In the genomic region with DNA sequence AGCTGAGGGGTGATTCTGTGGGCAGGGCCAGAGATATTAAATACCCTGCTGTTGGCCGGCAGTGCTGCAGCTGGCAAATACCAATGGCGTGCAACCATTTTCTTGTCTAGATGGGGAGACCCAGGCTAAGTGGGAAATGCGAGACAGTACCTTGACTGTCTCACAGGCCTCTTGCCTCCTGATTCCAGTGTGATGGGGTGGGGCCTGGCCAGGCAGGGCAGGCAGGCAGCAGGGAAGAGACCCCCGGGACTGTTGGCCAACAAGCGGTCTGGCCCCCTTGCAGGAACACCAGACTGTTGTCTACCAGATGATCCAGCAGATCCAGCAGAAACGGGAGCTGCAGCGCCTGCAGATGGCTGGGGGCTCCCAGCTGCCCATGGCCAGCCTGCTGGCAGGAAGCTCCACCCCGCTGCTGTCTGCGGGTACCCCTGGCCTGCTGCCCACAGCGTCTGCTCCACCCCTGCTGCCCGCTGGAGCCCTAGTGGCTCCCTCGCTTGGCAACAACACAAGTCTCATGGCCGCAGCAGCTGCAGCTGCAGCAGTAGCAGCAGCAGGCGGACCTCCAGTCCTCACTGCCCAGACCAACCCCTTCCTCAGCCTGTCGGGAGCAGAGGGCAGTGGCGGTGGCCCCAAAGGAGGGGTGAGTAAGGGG, we compare ENCODE assay signal across 9 cellular contexts. TPM values are rescaled to one million over a fixed set of nuclear protein-coding genes. Genes with fewer than 3 reads are reported as not detected.
DNase-seq lines count a peak whose midpoint lies in the region; ATAC-seq, FAIRE-seq and TF ChIP-seq lines count a peak whose summit lies in the region.
"Had no signal": no experiment of that assay in that cellular context is flagged by ENCODE, and none has a peak within 500 bp of the region (broad histone marks: within the 10 kb centered on the region; RNA-seq: fewer than 3 reads in every experiment).

No MANE protein-coding gene starts in this region.

- H3K4me3 ChIP-seq in dorsolateral prefrontal cortex (peak overlapping the region in 43 of 59 donors; percentile 2 to 51 (median 28)), esophagus muscularis mucosa (no peak overlapping the region)
- H3K4me3 ChIP-seq: esophagus squamous epithelium had no signal

- H3K9me3 ChIP-seq in esophagus muscularis mucosa, result no peaks in the 10 kb centered on the region
- H3K9me3 ChIP-seq: esophagus squamous epithelium had no signal

- intact Hi-C loops in dorsolateral prefrontal cortex (cut with DNase I) (loop anchor here in 1 of 2 donors (2.0 kb wide), 1 partner anchor 18 kb away; no protein-coding TSS in a partner anchor), posterior vena cava (cut with DNase I) (no loop called here), esophagus muscularis mucosa (cut with DNase I) (no loop called here)

- no peak for TF ChIP-seq EP300 in esophagus muscularis mucosa (IDR thresholded peaks at IDR 0.05)

- no peak overlapping the region for H3K4me3 Mint-ChIP-seq in stimulated activated naive B cell treated with anti-CD40 and anti-IgM and Interleukin-4, amounts not matched to agents 10 μg/mL and 1 μg/mL and 100 μg/mL, for 72 hours

- H3K27me3 ChIP-seq in dorsolateral prefrontal cortex (no peaks in the 10 kb centered on the region), esophagus muscularis mucosa (no peaks in the 10 kb centered on the region)
- H3K27me3 ChIP-seq: esophagus squamous epithelium had no signal

- H3K9me3 Mint-ChIP-seq in stimulated activated naive B cell treated with anti-CD40 and anti-IgM and Interleukin-4, amounts not matched to agents 10 μg/mL and 1 μg/mL and 100 μg/mL, for 72 hours, result peaks cover 2 to 7% of the 10 kb centered on the region in 2 donors

- WGBS in esophagus muscularis mucosa, result 53% methylated on average over 11 of the region's 16 CpGs

- H3K27ac ChIP-seq in dorsolateral prefrontal cortex (peak overlapping the region; percentile 35 to 96 (median 88)), esophagus muscularis mucosa (replicated peaks in 1 of 4) (peak overlapping the region in 1 of 4 donors; percentile 42)
- H3K27ac ChIP-seq: esophagus squamous epithelium had no signal

- no peak for TF ChIP-seq POLR2A in H54 (IDR thresholded peaks at IDR 0.05; ENCODE audit: low read depth, low read length)
- no peak for TF ChIP-seq POLR2A in esophagus muscularis mucosa (IDR thresholded peaks at IDR 0.05; ENCODE audit: low read depth)

- peaks cover 16 to 41% (median 28%) of the 10 kb centered on the region in 4 donors for H3K4me1 ChIP-seq in esophagus muscularis mucosa

- no peak for FAIRE-seq in H54 (lab: Jason Lieb, UNC)

- DNase-seq in H54 (ENCODE audit: insufficient read length, low spot score) (peak; percentile 85), NCI-H510A treated with DMSO at 0.1 percent for 48 hours (lab: John Stamatoyannopoulos, UW) (peak; percentile 78), dorsolateral prefrontal cortex (peak in 9 of 10 donors; percentile 85 to 94 (median 90)), posterior vena cava (ENCODE audit: low spot score) (peak; percentile 87), GM03348 (ENCODE audit: low spot score) (no peak), EL (no peak), esophagus muscularis mucosa (ENCODE audit: extremely low spot score) (no peak)
- no peak for DNase-seq in stimulated activated naive B cell treated with anti-CD40 and anti-IgM and Interleukin-4, amounts not matched to agents 10 μg/mL and 1 μg/mL and 100 μg/mL, for 72 hours
- DNase-seq: esophagus squamous epithelium had no signal

- no peak for ATAC-seq in stimulated activated naive B cell treated with anti-CD40 and anti-IgM and Interleukin-4, amounts not matched to agents 10 μg/mL and 1 μg/mL and 100 μg/mL, for 72 hours (replicated peaks)

- peaks cover 33 to 72% of the 10 kb centered on the region in 2 donors for H3K4me1 Mint-ChIP-seq in stimulated activated naive B cell treated with anti-CD40 and anti-IgM and Interleukin-4, amounts not matched to agents 10 μg/mL and 1 μg/mL and 100 μg/mL, for 72 hours

- peaks cover 23 to 76% (median 52%) of the 10 kb centered on the region in 4 donors for H3K36me3 ChIP-seq in esophagus muscularis mucosa

- peak in 31 of 56 donors; percentile 2 to 53 (median 27) for TF ChIP-seq CTCF in dorsolateral prefrontal cortex (IDR thresholded peaks at IDR 0.05 in 54 of 56, conservative IDR thresholded peaks at IDR 0.05 in 2 of 56; ENCODE audit: low read depth in 1 of 56, partially characterized antibody in 56 of 56)
- TF ChIP-seq CTCF in esophagus muscularis mucosa (IDR thresholded peaks at IDR 0.05), result no peak

- H3K27me3 Mint-ChIP-seq in stimulated activated naive B cell treated with anti-CD40 and anti-IgM and Interleukin-4, amounts not matched to agents 10 μg/mL and 1 μg/mL and 100 μg/mL, for 72 hours, result no peaks in the 10 kb centered on the region

- H3K27ac Mint-ChIP-seq in stimulated activated naive B cell treated with anti-CD40 and anti-IgM and Interleukin-4, amounts not matched to agents 10 μg/mL and 1 μg/mL and 100 μg/mL, for 72 hours, result no peak overlapping the region

- H3K36me3 Mint-ChIP-seq in stimulated activated naive B cell treated with anti-CD40 and anti-IgM and Interleukin-4, amounts not matched to agents 10 μg/mL and 1 μg/mL and 100 μg/mL, for 72 hours, result peaks cover 43 to 47% of the 10 kb centered on the region in 2 donors

RNA-seq across cellular contexts. Expression of gene CISD3, which starts 5.7 kb away (rescaled TPM):
- total RNA-seq in dorsolateral prefrontal cortex (10 to 100 TPM; 15.5 to 38.5 (median 25.9) TPM), posterior vena cava (10 to 100 TPM; 24.7 to 27.4 TPM), esophagus muscularis mucosa (10 to 100 TPM; 10.1 to 18.5 (median 18.0) TPM)

RNA-seq across cellular contexts. Expression of gene MLLT6, which starts 19.4 kb away (rescaled TPM):
- 100 to 1,000 TPM; 118 to 242 (median 168) TPM for total RNA-seq in dorsolateral prefrontal cortex
- 10 to 100 TPM; 79.7 to 82.4 TPM for total RNA-seq in posterior vena cava
- total RNA-seq in esophagus muscularis mucosa, result 10 to 100 TPM; 62.7 to 83.6 (median 73.0) TPM

RNA-seq across cellular contexts. Expression of gene PCGF2, which starts 23.7 kb away (rescaled TPM):
- 10 to 100 TPM; 13.0 to 46.2 (median 27.2) TPM for total RNA-seq in dorsolateral prefrontal cortex
- total RNA-seq in posterior vena cava, result 10 to 100 TPM; 51.3 to 53.9 TPM
- total RNA-seq in esophagus muscularis mucosa, result 10 to 100 TPM; 10.3 to 15.7 (median 12.4) TPM

RNA-seq across cellular contexts. Expression of gene PSMB3, which starts 28.1 kb away (rescaled TPM):
- total RNA-seq in dorsolateral prefrontal cortex, result 100 to 1,000 TPM in 80 of 120 experiments, 10 to 100 TPM in 40; 55.5 to 145 (median 107) TPM
- 100 to 1,000 TPM; 133 to 137 TPM for total RNA-seq in posterior vena cava
- total RNA-seq in esophagus muscularis mucosa, result 100 to 1,000 TPM; 122 to 158 (median 137) TPM

RNA-seq across cellular contexts. Expression of gene EPOP, which starts 49.7 kb away (rescaled TPM):
- 10 to 100 TPM in 105 of 120 experiments, 1 to 10 TPM in 15; 4.4 to 32.8 (median 13.7) TPM for total RNA-seq in dorsolateral prefrontal cortex
- total RNA-seq in posterior vena cava, result 1 to 10 TPM; 1.6 to 2.6 TPM
- 1 to 10 TPM in 3 of 4 donors, under 1 TPM in 1; 0.42 to 7.3 (median 2.7) TPM for total RNA-seq in esophagus muscularis mucosa

Comparison
In these comparisons a context has a peak if more than half of its experiments do, and no peak if none do; other contexts are left out.
1. DNase-seq: peak in H54 (single experiment), NCI-H510A treated with DMSO at 0.1 percent for 48 hours (single experiment), dorsolateral prefrontal cortex (9 of 10) and posterior vena cava (single experiment); none in stimulated activated naive B cell treated with anti-CD40 and anti-IgM and Interleukin-4, amounts not matched to agents 10 μg/mL and 1 μg/mL and 100 μg/mL, for 72 hours (single experiment), GM03348 (single experiment), EL (single experiment) and esophagus muscularis mucosa (single experiment).
2. H3K4me3 ChIP-seq: peak in dorsolateral prefrontal cortex (43 of 59); none in esophagus muscularis mucosa (0 of 4).
3. CTCF ChIP-seq: peak in dorsolateral prefrontal cortex (31 of 56); none in esophagus muscularis mucosa (0 of 3).